Comparison of ENCODE assay signal across 8 cellular contexts in the genomic region with DNA sequence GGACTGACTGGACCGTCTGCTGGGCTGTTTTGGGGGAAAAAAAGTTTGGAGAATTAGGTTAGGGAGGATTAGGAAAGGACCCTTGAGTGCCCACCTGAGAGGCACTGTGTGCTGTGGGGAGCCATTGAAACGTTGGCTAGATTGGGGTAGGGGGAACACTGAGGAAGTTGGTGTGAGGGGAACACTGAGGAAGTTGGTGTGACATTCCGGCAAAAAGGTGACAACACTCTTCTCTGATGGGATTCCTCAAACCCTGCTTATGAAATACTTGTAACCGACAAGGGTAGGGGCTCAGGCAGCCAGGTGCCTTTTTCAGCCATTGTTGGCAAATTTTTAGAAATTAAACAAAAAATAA. TPM values are rescaled to one million over a fixed set of nuclear protein-coding genes. Genes with fewer than 3 reads are reported as not detected.
DNase-seq lines count a peak whose midpoint lies in the region; ATAC-seq and TF ChIP-seq lines count a peak whose summit lies in the region.

No MANE protein-coding gene starts in this region.

- H3K4me3 ChIP-seq in breast epithelium: peak overlapping the region; percentile 84 to 99 (median 95)
- peak overlapping the region; percentile 88 for H3K4me3 ChIP-seq in mononuclear cell (ENCODE audit: low read length)

- ATAC-seq in stimulated activated naive CD8-positive, alpha-beta T cell treated with anti-CD3 and anti-CD28 coated beads, Interleukin-15, Interleukin-2, amounts not matched to agents 100 U/mL and 50 U/mL, for 24 hours: no peak
- ATAC-seq in HG03095 (IDR thresholded peaks at IDR 0.05; ENCODE audit: unreplicated experiment): no peak

- H3K27me3 ChIP-seq in breast epithelium: no peaks in the 10 kb centered on the region
- H3K27me3 ChIP-seq in mononuclear cell (ENCODE audit: insufficient read depth, low read length): no peaks in the 10 kb centered on the region

- peak overlapping the region; percentile 50 for H3K27ac Mint-ChIP-seq in stimulated activated naive CD8-positive, alpha-beta T cell treated with anti-CD3 and anti-CD28 coated beads, Interleukin-15, Interleukin-2, amounts not matched to agents 100 ng/mL and 50 ng/mL, for 24 hours

- no peak for TF ChIP-seq CTCF in breast epithelium (IDR thresholded peaks at IDR 0.05)

- no peaks in the 10 kb centered on the region for H3K9me3 Mint-ChIP-seq in stimulated activated naive CD8-positive, alpha-beta T cell treated with anti-CD3 and anti-CD28 coated beads, Interleukin-15, Interleukin-2, amounts not matched to agents 100 ng/mL and 50 ng/mL, for 24 hours

- no peaks in the 10 kb centered on the region for H3K36me3 ChIP-seq in breast epithelium

- H3K4me1 ChIP-seq in breast epithelium (no peaks in the 10 kb centered on the region), mononuclear cell (ENCODE audit: insufficient read depth, low read length) (peaks cover 17% of the 10 kb centered on the region)

- no peak for DNase-seq in stimulated activated naive CD8-positive, alpha-beta T cell treated with anti-CD3 and anti-CD28 coated beads, Interleukin-15, Interleukin-2, amounts not matched to agents 100 U/mL and 50 U/mL, for 24 hours
- no peak for DNase-seq in breast epithelium (ENCODE audit: low spot score in 2 of 2)
- DNase-seq in Kasumi-1 (lab: John Stamatoyannopoulos, UW): no peak
- no peak for DNase-seq in GF-D8 (lab: John Stamatoyannopoulos, UW)
- DNase-seq in GOT3 (lab: John Stamatoyannopoulos, UW): no peak

- no peaks in the 10 kb centered on the region for H3K36me3 Mint-ChIP-seq in stimulated activated naive CD8-positive, alpha-beta T cell treated with anti-CD3 and anti-CD28 coated beads, Interleukin-15, Interleukin-2, amounts not matched to agents 100 ng/mL and 50 ng/mL, for 24 hours (ENCODE audit: low read depth)

- H3K27me3 Mint-ChIP-seq in stimulated activated naive CD8-positive, alpha-beta T cell treated with anti-CD3 and anti-CD28 coated beads, Interleukin-15, Interleukin-2, amounts not matched to agents 100 ng/mL and 50 ng/mL, for 24 hours: peaks cover 5% of the 10 kb centered on the region

- peak overlapping the region; percentile 98 to 100 for H3K27ac ChIP-seq in breast epithelium

- H3K4me1 Mint-ChIP-seq in stimulated activated naive CD8-positive, alpha-beta T cell treated with anti-CD3 and anti-CD28 coated beads, Interleukin-15, Interleukin-2, amounts not matched to agents 100 ng/mL and 50 ng/mL, for 24 hours (ENCODE audit: low read depth): peaks cover 12% of the 10 kb centered on the region

- H3K9me3 ChIP-seq in breast epithelium: no peaks in the 10 kb centered on the region
- no peaks in the 10 kb centered on the region for H3K9me3 ChIP-seq in mononuclear cell (ENCODE audit: low read depth, low read length)

- TF ChIP-seq POLR2A in breast epithelium (IDR thresholded peaks at IDR 0.05): no peak

- peak overlapping the region; percentile 83 for H3K4me3 Mint-ChIP-seq in stimulated activated naive CD8-positive, alpha-beta T cell treated with anti-CD3 and anti-CD28 coated beads, Interleukin-15, Interleukin-2, amounts not matched to agents 100 ng/mL and 50 ng/mL, for 24 hours

- intact Hi-C loops in breast epithelium (cut with DNase I; ENCODE audit: low total_unique reads): no loop called here

RNA-seq across cellular contexts. Expression of a gene that starts 1.0 kb away (rescaled TPM):
- total RNA-seq in breast epithelium (100 to 1,000 TPM in 1 of 3 donors, 10 to 100 TPM in 2; 56.5 to 108 (median 76.0) TPM), mononuclear cell (5.6 TPM)

RNA-seq across cellular contexts. Expression of a gene that starts 50.3 kb away (rescaled TPM):
- total RNA-seq in breast epithelium (10 to 100 TPM; 19.0 to 23.1 (median 21.8) TPM), mononuclear cell (2.3 TPM)
